ENCODE assay signal across 26 cellular contexts in genomic region chr20:839015-839414, GRCh38. TPM values are rescaled to one million over a fixed set of nuclear protein-coding genes. Genes with fewer than 3 reads are reported as not detected.
DNase-seq lines count a peak whose midpoint lies in the region; ATAC-seq, FAIRE-seq and TF ChIP-seq lines count a peak whose summit lies in the region.
"Had no signal": no experiment of that assay in that cellular context is flagged by ENCODE, and none has a peak within 500 bp of the region (broad histone marks: within the 10 kb centered on the region; RNA-seq: fewer than 3 reads in every experiment).

No MANE protein-coding gene starts in this region.

- no peaks in the 10 kb centered on the region for H3K9me3 Mint-ChIP-seq in stimulated activated effector memory CD8-positive, alpha-beta T cell treated with anti-CD3 and anti-CD28 coated beads, Interleukin-12 subunit alpha, Interleukin-12 subunit beta, amount 100 ng/mL, for 72 hours
- H3K9me3 Mint-ChIP-seq: CD8-positive, alpha-beta memory T cell had no signal

- TF ChIP-seq EP300 in HepG2 (IDR thresholded peaks at IDR 0.05; ENCODE audit: low read depth in 2 of 2, low read length in 2 of 2) (no peak), HepG2 (CRISPR knock-in tag; IDR thresholded peaks at IDR 0.05; ENCODE audit: borderline replicate concordance) (no peak), K562 (IDR thresholded peaks at IDR 0.05; ENCODE audit: low read length) (no peak)

- H3K4me1 ChIP-seq in HepG2 (ENCODE audit: insufficient read depth, low read length) (peaks cover 22% of the 10 kb centered on the region), right lobe of liver (peaks cover 0 to 32% (median 4%) of the 10 kb centered on the region in 4 donors), Loucy (ENCODE audit: insufficient read depth, low read length, poor library complexity, severe bottlenecking) (peaks cover 65% of the 10 kb centered on the region), K562 (replicated peaks in 1 of 2; ENCODE audit: control insufficient read depth in 2 of 2, insufficient read depth in 2 of 2, low read length in 2 of 2) (peaks cover 37 to 38% of the 10 kb centered on the region in 2 experiments)
- H3K4me1 ChIP-seq: BE2C had no signal

- no peaks in the 10 kb centered on the region for H3K9me1 ChIP-seq in K562 (ENCODE audit: control insufficient read depth, insufficient read depth, low read length)

- BruUV-seq in HepG2 (replicated peaks; lab: Mats Ljungman, UMichigan) (no TSS peak), K562 (replicated peaks; lab: Mats Ljungman, UMichigan) (no TSS peak)

- H3K79me2 ChIP-seq in HepG2 (ENCODE audit: insufficient read depth, low read length) (no peaks in the 10 kb centered on the region), Loucy (ENCODE audit: insufficient read depth, low read length) (peaks cover 58% of the 10 kb centered on the region), K562 (ENCODE audit: control insufficient read depth, insufficient read depth, low read length) (peaks cover 63% of the 10 kb centered on the region)

- no peak for TF ChIP-seq CTCF in HepG2 (CRISPR knock-in tag; IDR thresholded peaks at IDR 0.05)
- TF ChIP-seq CTCF in right lobe of liver (IDR thresholded peaks at IDR 0.05), result no peak
- TF ChIP-seq CTCF in Loucy (conservative IDR thresholded peaks at IDR 0.05; ENCODE audit: low read length), result no peak
- no peak for TF ChIP-seq CTCF in K562 (IDR thresholded peaks at IDR 0.05 in 2 of 3, conservative IDR thresholded peaks at IDR 0.05 in 1 of 3; ENCODE audit: insufficient read depth in 2 of 3, low read depth in 1 of 3, low read length in 3 of 3)

- CTCF ChIA-PET in HepG2 (lab: Yijun Ruan, JAX; ENCODE audit: low intra/inter-chr PET ratio, low total read pairs), result no interaction called here
- CTCF ChIA-PET in K562 (lab: Yijun Ruan, JAX; ENCODE audit: low intra/inter-chr PET ratio), result interaction anchor here (0.7 kb wide), 1 partner anchor 118 kb away, joined by 3 read pairs; no protein-coding TSS in a partner anchor

- H3K4me3 ChIP-seq in HepG2 (replicated peaks in 1 of 3; ENCODE audit: insufficient read depth in 1 of 3, low read depth in 2 of 3, low read length in 3 of 3), result no peak overlapping the region
- no peak overlapping the region for H3K4me3 ChIP-seq in right lobe of liver
- H3K4me3 ChIP-seq in Loucy (ENCODE audit: low read length, poor library complexity, severe bottlenecking), result no peak overlapping the region
- no peak overlapping the region for H3K4me3 ChIP-seq in K562
- H3K4me3 ChIP-seq: BLaER1 treated with 17β-estradiol and CSF1 and Interleukin-3, amounts not matched to agents 10 nM and 100 nM; GM12878 had no signal

- H3K9me3 ChIP-seq in HepG2 (ENCODE audit: low read length) (no peaks in the 10 kb centered on the region), right lobe of liver (no peaks in the 10 kb centered on the region), Loucy (ENCODE audit: insufficient read depth, low read depth, low read length) (no peaks in the 10 kb centered on the region), K562 (replicated peaks; ENCODE audit: control insufficient read depth, insufficient read depth, low read depth, low read length) (no peaks in the 10 kb centered on the region)
- H3K9me3 ChIP-seq: BE2C had no signal

- TF ChIP-seq RAD21 in HepG2 (CRISPR knock-in tag; IDR thresholded peaks at IDR 0.05) (no peak), K562 (CRISPR knock-in tag; conservative IDR thresholded peaks at IDR 0.05 in 1 of 2, IDR thresholded peaks at IDR 0.05 in 1 of 2) (no peak)

- peaks cover 21% of the 10 kb centered on the region for H3K36me3 Mint-ChIP-seq in stimulated activated effector memory CD8-positive, alpha-beta T cell treated with anti-CD3 and anti-CD28 coated beads, Interleukin-12 subunit alpha, Interleukin-12 subunit beta, amount 100 ng/mL, for 72 hours

- no peak for FAIRE-seq in HepG2 (lab: Jason Lieb, UNC)
- FAIRE-seq in K562 (lab: Jason Lieb, UNC), result no peak
- FAIRE-seq: A204.1, D721Med, GM12878, GM19239, H54 had no signal

- no peaks in the 10 kb centered on the region for H3F3A ChIP-seq in Loucy (ENCODE audit: low read depth)

- no peak overlapping the region for H2AFZ ChIP-seq in HepG2 (ENCODE audit: low read length)
- H2AFZ ChIP-seq in Loucy (ENCODE audit: low read length), result no peak overlapping the region
- no peak overlapping the region for H2AFZ ChIP-seq in K562 (ENCODE audit: low read depth, low read length)

- peaks cover 61% of the 10 kb centered on the region for H3K4me1 Mint-ChIP-seq in stimulated activated effector memory CD8-positive, alpha-beta T cell treated with anti-CD3 and anti-CD28 coated beads, Interleukin-12 subunit alpha, Interleukin-12 subunit beta, amount 100 ng/mL, for 72 hours

- DNase-seq in HepG2 (ENCODE audit: low spot score) (no peak), right lobe of liver (no peak), K562 (ENCODE audit: extremely low read depth in 1 of 4, low spot score in 3 of 4) (no peak), ecto neural progenitor cell (ENCODE audit: low spot score) (no peak), NCI-H345 treated with DMSO at 0.1 percent for 48 hours (lab: John Stamatoyannopoulos, UW; ENCODE audit: unreplicated experiment) (no peak)
- no peak for DNase-seq in stimulated activated effector memory CD8-positive, alpha-beta T cell treated with anti-CD3 and anti-CD28 coated beads, Interleukin-12 subunit alpha, Interleukin-12 subunit beta, amount 100 ng/mL, for 72 hours (ENCODE audit: low spot score in 2 of 2)
- DNase-seq in stimulated activated CD4-positive, alpha-beta T cell treated with anti-CD3 and anti-CD28 coated beads, Interleukin-2, amount 100 ng/mL, for 24 hours, result no peak
- DNase-seq: ACHN; AML-193; BE2C; CD8-positive, alpha-beta memory T cell; DMS 273 treated with DMSO at 0.1 percent for 48 hours; DMS79; EL; GDM1; GOT3; HCEC 1CT had no signal

- H3K4me3 Mint-ChIP-seq in stimulated activated effector memory CD8-positive, alpha-beta T cell treated with anti-CD3 and anti-CD28 coated beads, Interleukin-12 subunit alpha, Interleukin-12 subunit beta, amount 100 ng/mL, for 72 hours, result no peak overlapping the region
- H3K4me3 Mint-ChIP-seq: CD14-positive monocyte had no signal

- H3K4me2 ChIP-seq in HepG2 (ENCODE audit: low read depth, low read length) (no peak overlapping the region), Loucy (ENCODE audit: low read depth, low read length, poor library complexity, severe bottlenecking) (peak overlapping the region; percentile 98), K562 (ENCODE audit: insufficient read depth, low read length) (no peak overlapping the region)

- no peak for ATAC-seq in HepG2
- no peak for ATAC-seq in right lobe of liver
- no peak for ATAC-seq in K562
- no peak for ATAC-seq in stimulated activated effector memory CD8-positive, alpha-beta T cell treated with anti-CD3 and anti-CD28 coated beads, Interleukin-12 subunit alpha, Interleukin-12 subunit beta, amount 100 ng/mL, for 72 hours
- ATAC-seq: GM12878 had no signal

- H3K27ac ChIP-seq in HepG2 (ENCODE audit: extremely low read length, insufficient read depth, low read length), result no peak overlapping the region
- no peak overlapping the region for H3K27ac ChIP-seq in right lobe of liver
- H3K27ac ChIP-seq in K562 (ENCODE audit: extremely low read depth, low read depth, low read length), result no peak overlapping the region
- H3K27ac ChIP-seq: 22Rv1 had no signal

- H4K20me1 ChIP-seq in HepG2 (ENCODE audit: insufficient read depth, low read length), result no peaks in the 10 kb centered on the region
- H4K20me1 ChIP-seq in Loucy (ENCODE audit: insufficient read depth, low read length, poor library complexity, severe bottlenecking), result no peaks in the 10 kb centered on the region
- 0 out of 2 replicates have a peak, but pooled peaks cover 8% of the 10 kb centered on the region for H4K20me1 ChIP-seq in K562 (replicated peaks; ENCODE audit: control insufficient read depth, insufficient read depth, low read length)

- POLR2A ChIA-PET in HepG2 (lab: Yijun Ruan, JAX), result no interaction called here
- POLR2A ChIA-PET in K562 (lab: Yijun Ruan, JAX), result interaction anchor here (0.8 kb wide), 1 partner anchor 15 kb away, joined by 3 read pairs; no protein-coding TSS in a partner anchor

- H3K9me2 ChIP-seq in Loucy (replicated peaks; ENCODE audit: low read depth, low read length), result no peaks in the 10 kb centered on the region

- in situ Hi-C loops in HepG2 (cut with HindIII; ENCODE audit: extremely low pct_ligation_motif_present, low pct_unique_long_range_greater_than_20kb), result no loop called here
- in situ Hi-C loops in K562 (cut with MboI), result no loop called here

- 45% methylated on average over 5 of the region's 5 CpGs for whole genome bisulfite sequencing in HepG2 (ENCODE audit: low lambda C conversion rate)
- 83% methylated on average over 2 of the region's 5 CpGs for WGBS in right lobe of liver (ENCODE audit: insufficient coverage, low coverage, low lambda C conversion rate, missing lambda C conversion rate)
- 51% methylated on average over 4 of the region's 5 CpGs for WGBS in K562 (ENCODE audit: insufficient coverage, low coverage, missing lambda C conversion rate)

- TF ChIP-seq POLR2A in HepG2 (IDR thresholded peaks at IDR 0.05; ENCODE audit: insufficient read depth in 1 of 2, low read depth in 2 of 2, low read length in 2 of 2) (no peak), right lobe of liver (IDR thresholded peaks at IDR 0.05) (no peak), K562 (conservative IDR thresholded peaks at IDR 0.05) (no peak)

- H3K27me3 ChIP-seq in HepG2 (ENCODE audit: control insufficient read depth in 1 of 2, insufficient read depth in 2 of 2, low read length in 2 of 2) (peaks cover 0 to 6% of the 10 kb centered on the region in 2 experiments; a peak in 3 of 5 replicates), right lobe of liver (no peaks in the 10 kb centered on the region), Loucy (ENCODE audit: insufficient read depth, low read length, poor library complexity, severe bottlenecking) (no peaks in the 10 kb centered on the region), K562 (ENCODE audit: control insufficient read depth in 2 of 2, insufficient read depth in 2 of 2, low read length in 2 of 2) (no peaks in the 10 kb centered on the region)
- H3K27me3 ChIP-seq: BE2C; BLaER1 treated with 17β-estradiol and CSF1 and Interleukin-3, amounts not matched to agents 10 nM and 100 nM had no signal

- H3K9ac ChIP-seq in HepG2 (ENCODE audit: insufficient read depth, low read depth, low read length) (no peak overlapping the region), Loucy (ENCODE audit: low read depth, low read length, poor library complexity, severe bottlenecking) (no peak overlapping the region), K562 (ENCODE audit: insufficient read depth in 1 of 2, low read depth in 2 of 2, low read length in 2 of 2) (peak overlapping the region in 1 of 2 experiments; percentile 26; a peak in 1 of 4 replicates)
- H3K9ac ChIP-seq: BLaER1 treated with 17β-estradiol and CSF1 and Interleukin-3, amounts not matched to agents 10 nM and 100 nM had no signal

- H3K27ac Mint-ChIP-seq in stimulated activated effector memory CD8-positive, alpha-beta T cell treated with anti-CD3 and anti-CD28 coated beads, Interleukin-12 subunit alpha, Interleukin-12 subunit beta, amount 100 ng/mL, for 72 hours, result peak overlapping the region; percentile 4

- intact Hi-C loops in HepG2 (cut with micrococcal nuclease; ENCODE audit: unreplicated experiment) (no loop called here), right lobe of liver (cut with DNase I) (no loop called here), K562 (cut with micrococcal nuclease) (no loop called here)

- H3K36me3 ChIP-seq in HepG2 (replicated peaks in 1 of 2; ENCODE audit: control insufficient read depth in 1 of 2, insufficient read depth in 2 of 2, low read length in 2 of 2) (no peaks in the 10 kb centered on the region), right lobe of liver (no peaks in the 10 kb centered on the region), Loucy (ENCODE audit: insufficient read depth, low read length) (no peaks in the 10 kb centered on the region), K562 (ENCODE audit: control insufficient read depth, insufficient read depth, low read length) (peaks cover 4% of the 10 kb centered on the region; the same call in 1 of the 3 replicates)
- H3K36me3 ChIP-seq: BE2C had no signal

RNA-seq across cellular contexts. Expression of gene FAM110A, which starts 5.5 kb away (rescaled TPM):
- total RNA-seq in HepG2 (2016; rRNA removed; fragmentation: Illumina TruSeq; extraction: Trizol), result 1.7 and 1.9 TPM in 2 replicates
- 0.81 and 1.3 TPM in 2 replicates for total RNA-seq in HepG2 (2016; cell fraction: cytosol; rRNA removed; fragmentation: Illumina TruSeq; extraction: Trizol; ENCODE audit: low read depth)
- total RNA-seq in HepG2 (2016; cell fraction: insoluble cytoplasmic fraction; rRNA removed; fragmentation: Illumina TruSeq; extraction: Trizol), result 1.8 and 2.0 TPM in 2 replicates
- 1.8 and 2.3 TPM in 2 replicates for total RNA-seq in HepG2 (2016; cell fraction: membrane; rRNA removed; fragmentation: Illumina TruSeq; extraction: Trizol)
- 1.4 and 1.5 TPM in 2 replicates for total RNA-seq in HepG2 (2016; cell fraction: nucleus; rRNA removed; fragmentation: Illumina TruSeq; extraction: Trizol)
- 1.9 and 2.0 TPM in 2 replicates for polyA plus RNA-seq in HepG2 (2011; rRNA removed)
- 1.5 and 2.7 TPM in 2 replicates for polyA plus RNA-seq in HepG2 (2011; cell fraction: cytosol; rRNA removed)
- 6.1 and 6.2 TPM in 2 replicates for polyA plus RNA-seq in HepG2 (2011; cell fraction: nucleus; rRNA removed)
- 0.95 and 1.2 TPM in 2 replicates for polyA plus RNA-seq in HepG2 (2012)
- polyA plus RNA-seq in HepG2 (2016; cell fraction: cytosol; fragmentation: Illumina TruSeq; extraction: Trizol; ENCODE audit: low read depth), result 0.83 and 1.3 TPM in 2 replicates
- polyA plus RNA-seq in HepG2 (2016; cell fraction: insoluble cytoplasmic fraction; fragmentation: Illumina TruSeq; extraction: Trizol; ENCODE audit: low read depth), result 2.6 and 3.0 TPM in 2 replicates
- 1.3 and 1.8 TPM in 2 replicates for polyA plus RNA-seq in HepG2 (2016; cell fraction: membrane; fragmentation: Illumina TruSeq; extraction: Trizol; ENCODE audit: low read depth)
- polyA plus RNA-seq in HepG2 (2016; cell fraction: nucleus; fragmentation: Illumina TruSeq; extraction: Trizol; ENCODE audit: insufficient read depth, low read depth), result 3.1 and 3.2 TPM in 2 replicates
- 2.7 and 3.5 TPM in 2 replicates for polyA minus RNA-seq in HepG2 (2011; rRNA and poly(A)+ RNA removed; ENCODE audit: low replicate concordance)
- polyA minus RNA-seq in HepG2 (2011; cell fraction: cytosol; rRNA and poly(A)+ RNA removed), result 0.40 and 1.2 TPM in 2 replicates
- polyA minus RNA-seq in HepG2 (2011; cell fraction: nucleus; rRNA and poly(A)+ RNA removed), result 0.50 and 0.52 TPM in 2 replicates
- 1 to 10 TPM; 1.4 to 4.1 (median 2.7) TPM for total RNA-seq in right lobe of liver
- total RNA-seq in K562 (2011; cell fraction: chromatin; rRNA removed; ENCODE audit: low replicate concordance), result 5.9 and 9.9 TPM in 2 replicates
- 7.8 and 8.4 TPM in 2 replicates for total RNA-seq in K562 (2011; cell fraction: nucleolus; rRNA removed)
- 4.7 and 6.6 TPM in 2 replicates for total RNA-seq in K562 (2011; cell fraction: nucleoplasm; rRNA removed)
- 7.3 and 8.5 TPM in 2 replicates for total RNA-seq in K562 (2014; rRNA removed)
- 2.0 and 2.2 TPM in 2 replicates for total RNA-seq in K562 (2014; rRNA removed; fragmentation: Illumina TruSeq; extraction: Trizol)
- 3.3 and 4.1 TPM in 2 replicates for total RNA-seq in K562 (2015; rRNA removed; fragmentation: Illumina TruSeq; extraction: Trizol)
- 15.5 and 15.7 TPM in 2 replicates for total RNA-seq in K562 (2021)
- 3.6 and 10.0 TPM in 2 replicates for polyA plus RNA-seq in K562 (2011; rRNA removed)
- 9.4 and 16.0 TPM in 2 replicates for polyA plus RNA-seq in K562 (2011; cell fraction: cytosol; rRNA removed)
- polyA plus RNA-seq in K562 (2011; cell fraction: nucleus; rRNA removed), result 9.5 and 9.7 TPM in 2 replicates
- polyA plus RNA-seq in K562 (2012), result 7.9 and 9.5 TPM in 2 replicates
- 6.0 and 8.2 TPM in 2 replicates for polyA plus RNA-seq in K562 (2014; fragmentation: Illumina TruSeq; extraction: Trizol)
- polyA plus RNA-seq in K562 (2014; fragmentation: Nextera tagmentation; extraction: Ambion mirVana), result under 1 TPM; 0.73 to 0.93 TPM
- 9.4 and 11.4 TPM in 2 replicates for polyA plus RNA-seq in K562 (2014; rRNA removed)
- polyA minus RNA-seq in K562 (2011; rRNA and poly(A)+ RNA removed), result 2.6 and 4.1 TPM in 2 replicates
- 3.7 and 8.8 TPM in 2 replicates for polyA minus RNA-seq in K562 (2011; cell fraction: cytosol; rRNA and poly(A)+ RNA removed)
- polyA minus RNA-seq in K562 (2011; cell fraction: nucleus; rRNA and poly(A)+ RNA removed), result 2.4 and 4.6 TPM in 2 replicates

Comparison
In these comparisons a context has a peak if more than half of its experiments do, and no peak if none do; other contexts are left out.
1. Of the 241 proteins assayed by ChIP-seq in both HepG2 and K562: peak only in HepG2: none; only in K562: ADNP, KDM1A and ZNF121; in both: none; in neither: 238.